In the genomic region with DNA sequence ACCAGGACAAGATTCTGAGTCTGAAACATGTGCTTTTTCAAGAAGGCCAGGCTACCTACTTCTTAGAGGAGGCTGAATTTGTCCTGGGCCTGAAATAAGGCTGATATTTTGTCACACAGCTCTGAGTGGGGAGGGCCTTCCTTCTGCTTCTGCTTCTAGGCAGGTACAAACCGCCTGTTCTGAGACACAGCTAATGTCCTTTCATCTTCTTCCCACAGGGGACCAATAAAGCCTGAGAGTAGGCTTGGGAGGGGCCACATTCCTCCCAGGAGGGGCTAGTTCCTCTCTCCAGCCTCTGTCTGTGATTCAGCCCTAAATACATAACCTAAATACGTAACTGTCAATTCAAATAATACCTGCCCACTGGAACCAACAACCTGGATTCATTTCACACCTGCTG, we compare ENCODE assay signal across 25 cellular contexts. TPM values are rescaled to one million over a fixed set of nuclear protein-coding genes. Genes with fewer than 3 reads are reported as not detected.
A peak's percentile ranks its signal among the peaks of the same experiment; 100 is the strongest.
DNase-seq lines count a peak whose midpoint lies in the region; ATAC-seq, FAIRE-seq and TF ChIP-seq lines count a peak whose summit lies in the region.
"Had no signal": no experiment of that assay in that cellular context is flagged by ENCODE, and none has a peak within 500 bp of the region (broad histone marks: within the 10 kb centered on the region; RNA-seq: fewer than 3 reads in every experiment).

No MANE protein-coding gene starts in this region.

- H3K4me3 ChIP-seq in GM12878: no peak overlapping the region
- H3K4me3 ChIP-seq: adrenal gland, body of pancreas, esophagus squamous epithelium, upper lobe of left lung had no signal

- no peak for TF ChIP-seq POLR2A in GM12878 (IDR thresholded peaks at IDR 0.05; ENCODE audit: low read depth, low read length)

- H3K36me3 ChIP-seq in GM12878 (ENCODE audit: control insufficient read depth in 2 of 2, insufficient read depth in 2 of 2, low read length in 1 of 2): no peaks in the 10 kb centered on the region
- H3K36me3 ChIP-seq: adrenal gland, esophagus squamous epithelium, upper lobe of left lung had no signal

- FAIRE-seq in GM12878 (lab: Jason Lieb, UNC): no peak
- FAIRE-seq: endometrium, H54, small intestine had no signal

- no TSS peak for BruUV-seq in GM12878 (replicated peaks; lab: Mats Ljungman, UMichigan)

- POLR2A ChIA-PET in GM12878 (lab: Charles Lee): interaction anchor here (0.8 to 1.3 kb wide), 4 partner anchors 10 to 30 kb away, joined by 3 to 6 read pairs (median 4); no protein-coding TSS in a partner anchor

- no peak overlapping the region for H3K27ac ChIP-seq in GM12878 (ENCODE audit: control insufficient read depth, insufficient read depth)
- H3K27ac ChIP-seq: body of pancreas, esophagus squamous epithelium, parathyroid adenoma, upper lobe of left lung had no signal

- no peaks in the 10 kb centered on the region for H3K79me2 ChIP-seq in GM12878 (ENCODE audit: control insufficient read depth, insufficient read depth, low read length)
- H3K79me2 ChIP-seq: parathyroid adenoma had no signal

- WGBS in GM12878 (ENCODE audit: insufficient coverage, insufficient replicate concordance, low lambda C conversion rate, missing lambda C conversion rate): 93% methylated on average over 2 of the region's 2 CpGs

- H3K4me1 ChIP-seq in GM12878 (ENCODE audit: control insufficient read depth, insufficient read depth, low read length): peaks cover 40% of the 10 kb centered on the region
- H3K4me1 ChIP-seq: adrenal gland, body of pancreas, esophagus squamous epithelium, parathyroid adenoma had no signal

- TF ChIP-seq CTCF in GM12878 (IDR thresholded peaks at IDR 0.05 in 2 of 3, conservative IDR thresholded peaks at IDR 0.05 in 1 of 3; ENCODE audit: control insufficient read depth in 2 of 3, extremely low read depth in 1 of 3, insufficient read depth in 1 of 3, low read depth in 3 of 3, low read length in 3 of 3): no peak

- SMC1A ChIA-PET in GM12878 (lab: Charles Lee; ENCODE audit: uncharacterized antibody, unreplicated experiment): interaction anchor here (1.0 to 12.3 kb wide), 8 partner anchors 10 to 250 kb away, joined by 3 to 257 read pairs (median 6); no protein-coding TSS in a partner anchor

- no peak overlapping the region; the same call in 1 of the 2 replicates for H2AFZ ChIP-seq in GM12878 (ENCODE audit: control insufficient read depth, low read depth, low read length)
- H2AFZ ChIP-seq: parathyroid adenoma had no signal

- no peak for TF ChIP-seq RAD21 in GM12878 (IDR thresholded peaks at IDR 0.05; ENCODE audit: insufficient read depth, low read depth, low read length)

- no peaks in the 10 kb centered on the region for H3K9me3 ChIP-seq in GM12878 (replicated peaks; ENCODE audit: control insufficient read depth, insufficient read depth, low read length)
- H3K9me3 ChIP-seq: adrenal gland, body of pancreas, esophagus squamous epithelium, upper lobe of left lung had no signal

- no peak for TF ChIP-seq EP300 in GM12878 (IDR thresholded peaks at IDR 0.05; ENCODE audit: borderline replicate concordance in 1 of 2, control insufficient read depth in 1 of 2, low read depth in 2 of 2, low read length in 2 of 2)

- no peaks in the 10 kb centered on the region for H3K27me3 ChIP-seq in GM12878 (replicated peaks in 1 of 2; ENCODE audit: control insufficient read depth in 2 of 2, insufficient read depth in 2 of 2, low read length in 1 of 2)
- H3K27me3 ChIP-seq: adrenal gland, body of pancreas, upper lobe of left lung had no signal

- RAD21 ChIA-PET in GM12878 (lab: Charles Lee; ENCODE audit: unreplicated experiment): interaction anchor here (0.6 to 7.8 kb wide), 7 partner anchors 11 to 273 kb away, joined by 3 to 192 read pairs (median 3); no protein-coding TSS in a partner anchor

- ATAC-seq in GM12878: no peak
- ATAC-seq: body of pancreas, left colon had no signal

- DNase-seq in DMS153 treated with DMSO at 0.1 percent for 48 hours (lab: John Stamatoyannopoulos, UW; ENCODE audit: unreplicated experiment) (peak; percentile 26), NCI-H128 (lab: John Stamatoyannopoulos, UW; ENCODE audit: unreplicated experiment) (peak; percentile 40), NCI-H345 (lab: John Stamatoyannopoulos, UW) (peak; percentile 71), GM12878 (ENCODE audit: low read depth, low spot score) (no peak), NCI-H2029 (lab: John Stamatoyannopoulos, UW) (no peak)
- DNase-seq in stimulated activated naive CD4-positive, alpha-beta T cell (lab: John Stamatoyannopoulos, UW): no peak
- no peak for DNase-seq in stimulated activated naive CD4-positive, alpha-beta T cell treated with Interleukin-2 at 50 U/mL for 16 hours (lab: John Stamatoyannopoulos, UW)
- DNase-seq: activated CD4-positive, alpha-beta T cell treated with anti-CD3 and anti-CD28 coated beads for 48 hours; activated T-cell treated with anti-CD3 and anti-CD28 coated beads, Interleukin-2, amount 50 U/mL, for 24 hours; adrenal gland; body of pancreas; cerebellar nuclear complex; esophagus squamous epithelium; foreskin melanocyte; left colon; NCI-H1048; Right ventricle myocardium superior; small intestine; stimulated activated CD4-positive, alpha-beta T cell treated with anti-CD3 and anti-CD28 coated beads, Interleukin-1b, Interleukin-23, amount 100 ng/mL, for 48 hours; stimulated activated CD8-positive, alpha-beta memory T cell treated with anti-CD3 and anti-CD28 coated beads, Interleukin-4, amount 100 ng/mL, for 48 hours; substantia nigra; upper lobe of left lung had no signal

- CTCF ChIA-PET in GM12878 (lab: Yijun Ruan, JAX): interaction anchor here (0.9 to 5.7 kb wide), 10 partner anchors 9 to 312 kb away, joined by 3 to 141 read pairs (median 5); no protein-coding TSS in a partner anchor

- no peak overlapping the region for H3K4me2 ChIP-seq in GM12878 (ENCODE audit: control insufficient read depth, insufficient read depth)

- no peaks in the 10 kb centered on the region for H4K20me1 ChIP-seq in GM12878 (ENCODE audit: control insufficient read depth, insufficient read depth)

- intact Hi-C loops in GM12878 (cut with micrococcal nuclease; ENCODE audit: unreplicated experiment): loop anchor here (5.0 kb wide), 1 partner anchor 52 kb away; no protein-coding TSS in a partner anchor

- no peak overlapping the region for H3K9ac ChIP-seq in GM12878 (ENCODE audit: control insufficient read depth, insufficient read depth, low read length)
- H3K9ac ChIP-seq: parathyroid adenoma had no signal

- in situ Hi-C loops in GM12878 (cut with MboI): no loop called here

TF ChIP-seq in GM12878, 131 proteins besides CTCF, POLR2A, EP300 and RAD21 (continues in another document):
- TF ChIP-seq, protein P1, sequence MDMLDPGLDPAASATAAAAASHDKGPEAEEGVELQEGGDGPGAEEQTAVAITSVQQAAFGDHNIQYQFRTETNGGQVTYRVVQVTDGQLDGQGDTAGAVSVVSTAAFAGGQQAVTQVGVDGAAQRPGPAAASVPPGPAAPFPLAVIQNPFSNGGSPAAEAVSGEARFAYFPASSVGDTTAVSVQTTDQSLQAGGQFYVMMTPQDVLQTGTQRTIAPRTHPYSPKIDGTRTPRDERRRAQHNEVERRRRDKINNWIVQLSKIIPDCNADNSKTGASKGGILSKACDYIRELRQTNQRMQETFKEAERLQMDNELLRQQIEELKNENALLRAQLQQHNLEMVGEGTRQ (IDR thresholded peaks at IDR 0.05; ENCODE audit: borderline replicate concordance, low read depth, low read length): no peak
- no peak for TF ChIP-seq SMAD1 (IDR thresholded peaks at IDR 0.05; ENCODE audit: low read depth, partially characterized antibody)
- no peak for TF ChIP-seq MEF2B (IDR thresholded peaks at IDR 0.05; ENCODE audit: partially characterized antibody, poor library complexity, severe bottlenecking)
- no peak for TF ChIP-seq SMAD5 (IDR thresholded peaks at IDR 0.05; ENCODE audit: low read depth)
- TF ChIP-seq PAX5 (IDR thresholded peaks at IDR 0.05; ENCODE audit: borderline replicate concordance, low read depth, low read length): no peak
- peak; percentile 32; the same call in 1 of the 2 replicates for TF ChIP-seq RUNX3 (IDR thresholded peaks at IDR 0.05; ENCODE audit: low read length)
- TF ChIP-seq TCF7 (IDR thresholded peaks at IDR 0.05; ENCODE audit: borderline replicate concordance): no peak; the same call in 1 of the 2 replicates

RNA-seq across cellular contexts. Expression of a gene that starts 34.8 kb away (rescaled TPM):
- 9.3 and 10.6 TPM in 2 replicates for total RNA-seq in GM12878 (2013; cell fraction: nucleolus; rRNA removed)
- total RNA-seq in GM12878 (2014; rRNA removed) (4.1 and 4.8 TPM in 2 replicates), GM12878 (2014; rRNA removed; fragmentation: Illumina TruSeq; extraction: Trizol) (2.4 and 2.5 TPM in 2 replicates), GM12878 (2021) (1.7 and 2.1 TPM in 2 replicates)
- polyA plus RNA-seq in GM12878 (2011; ENCODE audit: low read depth): 3.1 TPM
- polyA plus RNA-seq in GM12878 (2011; rRNA removed) (5.8 and 6.0 TPM in 2 replicates), GM12878 (2014; fragmentation: Illumina TruSeq; extraction: Trizol) (2.5 and 4.5 TPM in 2 replicates), GM12878 (2014; fragmentation: Nextera tagmentation; extraction: Ambion mirVana) (1 to 10 TPM; 1.4 to 2.8 TPM), GM12878 (2014; rRNA removed) (3.5 and 5.3 TPM in 2 replicates), GM12878 (2016; fragmentation: Nextera tagmentation; extraction: Ambion mirVana) (1 to 10 TPM; 1.1 to 1.6 TPM)
- 2.4 and 4.3 TPM in 2 replicates for polyA plus RNA-seq in GM12878 (2011; cell fraction: cytosol; rRNA removed)
- 16.6 and 23.7 TPM in 2 replicates for polyA plus RNA-seq in GM12878 (2011; cell fraction: nucleus; rRNA removed)
- polyA plus RNA-seq in GM12878 (2012): 3.0 and 3.3 TPM in 2 replicates
- polyA minus RNA-seq in GM12878 (2011; rRNA and poly(A)+ RNA removed): 2.9 and 5.3 TPM in 2 replicates
- 1.2 TPM in 1 of 2 replicates, not detected in the other for polyA minus RNA-seq in GM12878 (2011; cell fraction: cytosol; rRNA and poly(A)+ RNA removed)
- polyA minus RNA-seq in GM12878 (2011; cell fraction: nucleus; rRNA and poly(A)+ RNA removed): 6.6 and 10.3 TPM in 2 replicates

RNA-seq across cellular contexts. Expression of a gene that starts 57.7 kb away (rescaled TPM):
- 33.7 and 36.8 TPM in 2 replicates for total RNA-seq in GM12878 (2013; cell fraction: nucleolus; rRNA removed)
- total RNA-seq in GM12878 (2014; rRNA removed) (20.4 and 21.1 TPM in 2 replicates), GM12878 (2014; rRNA removed; fragmentation: Illumina TruSeq; extraction: Trizol) (14.8 and 15.0 TPM in 2 replicates), GM12878 (2021) (11.5 and 12.3 TPM in 2 replicates)
- 4.2 TPM for polyA plus RNA-seq in GM12878 (2011; ENCODE audit: low read depth)
- polyA plus RNA-seq in GM12878 (2011; rRNA removed) (23.4 and 25.0 TPM in 2 replicates), GM12878 (2014; fragmentation: Illumina TruSeq; extraction: Trizol) (14.3 and 16.5 TPM in 2 replicates), GM12878 (2014; fragmentation: Nextera tagmentation; extraction: Ambion mirVana) (10 to 100 TPM in 1 of 2 experiments, 1 to 10 TPM in 1; 6.9 to 11.3 TPM), GM12878 (2014; rRNA removed) (14.1 and 14.7 TPM in 2 replicates), GM12878 (2016; fragmentation: Nextera tagmentation; extraction: Ambion mirVana) (10 to 100 TPM; 15.8 to 18.0 TPM)
- polyA plus RNA-seq in GM12878 (2011; cell fraction: cytosol; rRNA removed): 17.0 and 18.7 TPM in 2 replicates
- 16.5 and 17.4 TPM in 2 replicates for polyA plus RNA-seq in GM12878 (2011; cell fraction: nucleus; rRNA removed)
- polyA plus RNA-seq in GM12878 (2012): 5.6 and 6.4 TPM in 2 replicates
- 28.0 and 35.4 TPM in 2 replicates for polyA minus RNA-seq in GM12878 (2011; rRNA and poly(A)+ RNA removed)
- polyA minus RNA-seq in GM12878 (2011; cell fraction: cytosol; rRNA and poly(A)+ RNA removed): 9.1 and 11.5 TPM in 2 replicates
- 15.6 and 18.5 TPM in 2 replicates for polyA minus RNA-seq in GM12878 (2011; cell fraction: nucleus; rRNA and poly(A)+ RNA removed)

Comparison
In these comparisons a context has a peak if more than half of its experiments do, and no peak if none do; other contexts are left out.
1. DNase-seq: peak in DMS153 treated with DMSO at 0.1 percent for 48 hours (single experiment), NCI-H128 (single experiment) and NCI-H345 (single experiment); none in GM12878 (single experiment), stimulated activated naive CD4-positive, alpha-beta T cell (0 of 6), NCI-H2029 (single experiment) and stimulated activated naive CD4-positive, alpha-beta T cell treated with Interleukin-2 at 50 U/mL for 16 hours (single experiment).